In genomic region chr13:41156611-41157010, GRCh38 we compare ENCODE assay signal across 25 cellular contexts. TPM values are rescaled to one million over a fixed set of nuclear protein-coding genes. Genes with fewer than 3 reads are reported as not detected.
DNase-seq lines count a peak whose midpoint lies in the region; ATAC-seq and TF ChIP-seq lines count a peak whose summit lies in the region.
"Had no signal": no experiment of that assay in that cellular context is flagged by ENCODE, and none has a peak within 500 bp of the region (broad histone marks: within the 10 kb centered on the region; RNA-seq: fewer than 3 reads in every experiment).

No MANE protein-coding gene starts in this region.

- POLR2A ChIA-PET in MCF 10A (lab: Yijun Ruan, JAX) (interaction anchor here (0.6 to 0.7 kb wide), 2 partner anchors 10 to 97 kb away, joined by 3 read pairs; no protein-coding TSS in a partner anchor), WTC11 (lab: Charles Lee) (no interaction called here)

- BruUV-seq in MCF 10A (replicated peaks; lab: Mats Ljungman, UMichigan) (no TSS peak), mammary epithelial cell (replicated peaks; lab: Mats Ljungman, UMichigan) (no TSS peak)

- H2AFZ ChIP-seq in mammary epithelial cell (ENCODE audit: low read depth, low read length), result no peak overlapping the region

- H3K4me2 ChIP-seq in mammary epithelial cell (ENCODE audit: insufficient read depth, low read depth, low read length), result no peak overlapping the region
- H3K4me2 ChIP-seq: A549; BLaER1 treated with 17β-estradiol and CSF1 and Interleukin-3, amounts not matched to agents 10 nM and 100 nM had no signal

- H3K27ac ChIP-seq in mammary epithelial cell (ENCODE audit: insufficient read depth, low read depth, low read length), result no peak overlapping the region
- H3K27ac ChIP-seq: 22Rv1; A549; BLaER1 treated with 17β-estradiol and CSF1 and Interleukin-3, amounts not matched to agents 10 nM and 100 nM; C4-2B had no signal

- WGBS in mammary epithelial cell (ENCODE audit: low coverage, missing lambda C conversion rate), result 76% methylated on average over 2 of the region's 2 CpGs

- H3K4me3 Mint-ChIP-seq in MCF 10A (ENCODE audit: unreplicated experiment) (no peak overlapping the region), WTC11 (no peak overlapping the region)
- H3K4me3 Mint-ChIP-seq: B cell; CD4-positive, alpha-beta T cell; CD8-positive, alpha-beta T cell had no signal

- H3K4me1 ChIP-seq in mammary epithelial cell (ENCODE audit: insufficient read depth, low read length) (no peaks in the 10 kb centered on the region), HAP-1 (peaks cover 14% of the 10 kb centered on the region)
- H3K4me1 ChIP-seq: A549; BLaER1 treated with 17β-estradiol and CSF1 and Interleukin-3, amounts not matched to agents 10 nM and 100 nM had no signal

- no peaks in the 10 kb centered on the region for H3K27me3 ChIP-seq in mammary epithelial cell (ENCODE audit: insufficient read depth, low read length)
- no peaks in the 10 kb centered on the region for H3K27me3 ChIP-seq in HAP-1 (ENCODE audit: low read depth)
- H3K27me3 ChIP-seq: BLaER1 treated with 17β-estradiol and CSF1 and Interleukin-3, amounts not matched to agents 10 nM and 100 nM had no signal

- H3K9me3 Mint-ChIP-seq in MCF 10A (ENCODE audit: unreplicated experiment) (peaks cover 15% of the 10 kb centered on the region), WTC11 (peaks cover 19% of the 10 kb centered on the region)

- CTCF ChIA-PET in MCF 10A (lab: Yijun Ruan, JAX), result interaction anchor here (0.6 to 0.9 kb wide), 2 partner anchors 10 to 11 kb away, joined by 3 to 6 read pairs; no protein-coding TSS in a partner anchor
- CTCF ChIA-PET in mammary epithelial cell (lab: Charles Lee; ENCODE audit: low non-redundant PET), result no interaction called here
- CTCF ChIA-PET in WTC11 (lab: Charles Lee), result no interaction called here

- TF ChIP-seq CTCF in MCF 10A (IDR thresholded peaks at IDR 0.05; ENCODE audit: unreplicated experiment) (no peak), mammary epithelial cell (conservative IDR thresholded peaks at IDR 0.05 in 1 of 2, IDR thresholded peaks at IDR 0.05 in 1 of 2; ENCODE audit: extremely low read depth in 1 of 2, insufficient read depth in 1 of 2, low read depth in 1 of 2, low read length in 2 of 2) (no peak), WTC11 (IDR thresholded peaks at IDR 0.05) (no peak)

- intact Hi-C loops in MCF 10A (cut with micrococcal nuclease) (no loop called here), mammary epithelial cell (cut with micrococcal nuclease) (no loop called here)

- H3K27me3 Mint-ChIP-seq in MCF 10A (ENCODE audit: insufficient read depth, unreplicated experiment) (no peaks in the 10 kb centered on the region), WTC11 (ENCODE audit: low read depth) (no peaks in the 10 kb centered on the region; the same call in 1 of the 2 replicates)
- H3K27me3 Mint-ChIP-seq: B cell; CD4-positive, alpha-beta T cell had no signal

- no peaks in the 10 kb centered on the region for H3K36me3 ChIP-seq in mammary epithelial cell (ENCODE audit: insufficient read depth, low read length)
- no peaks in the 10 kb centered on the region for H3K36me3 ChIP-seq in HAP-1 (replicated peaks)

- H3K27ac Mint-ChIP-seq in MCF 10A (ENCODE audit: low read depth, unreplicated experiment) (peak overlapping the region; percentile 19), WTC11 (peak overlapping the region; percentile 70; the same call in 1 of the 2 replicates)
- H3K27ac Mint-ChIP-seq: B cell; CD4-positive, alpha-beta T cell; CD8-positive, alpha-beta T cell had no signal

- dilution Hi-C loops in mammary epithelial cell (cut with HindIII; ENCODE audit: low sequenced_read_pairs), result no loop called here

- in situ Hi-C loops in mammary epithelial cell (cut with MboI; ENCODE audit: low sequenced_read_pairs in 2 of 2) (no loop called here), HAP-1 (cut with MboI; ENCODE audit: low sequenced_read_pairs) (no loop called here)

- H3K79me2 ChIP-seq in mammary epithelial cell (ENCODE audit: insufficient read depth, low read length), result no peaks in the 10 kb centered on the region

- no peak for DNase-seq in MCF 10A (ENCODE audit: unreplicated experiment)
- DNase-seq in mammary epithelial cell, result no peak
- peak; percentile 52 to 90 for DNase-seq in HAP-1 (ENCODE audit: low spot score in 2 of 2)
- peak; percentile 97 to 99 for DNase-seq in NCI-H526 (lab: John Stamatoyannopoulos, UW)
- no peak for DNase-seq in WTC11 (ENCODE audit: low spot score)
- no peak for DNase-seq in mucosa of gallbladder (ENCODE audit: low spot score)
- DNase-seq in activated CD4-positive, alpha-beta T cell treated with anti-CD3 and anti-CD28 coated beads for 4 hours, result no peak
- DNase-seq: AML-193; CD4-positive, alpha-beta T cell; CD8-positive, alpha-beta T cell; COR-L47; DMS 273 treated with DMSO at 0.1 percent for 48 hours; DMS153; DMS53; DMS79; DND-41; EL; GDM1 had no signal

- H3K9me3 ChIP-seq in mammary epithelial cell (replicated peaks; ENCODE audit: insufficient read depth, low read length), result peaks cover 8% of the 10 kb centered on the region
- H3K9me3 ChIP-seq in HAP-1, result no peaks in the 10 kb centered on the region

- no peaks in the 10 kb centered on the region for H3K36me3 Mint-ChIP-seq in MCF 10A (ENCODE audit: insufficient read depth, unreplicated experiment)
- peaks cover 15% of the 10 kb centered on the region for H3K36me3 Mint-ChIP-seq in WTC11

- H4K20me1 ChIP-seq in mammary epithelial cell (ENCODE audit: insufficient read depth, low read length), result no peaks in the 10 kb centered on the region
- H4K20me1 ChIP-seq: BLaER1 treated with 17β-estradiol and CSF1 and Interleukin-3, amounts not matched to agents 10 nM and 100 nM had no signal

- H3K4me1 Mint-ChIP-seq in MCF 10A (ENCODE audit: insufficient read depth, unreplicated experiment) (no peaks in the 10 kb centered on the region), WTC11 (peaks cover 65% of the 10 kb centered on the region)
- H3K4me1 Mint-ChIP-seq: B cell had no signal

- ATAC-seq in WTC11 (no peak), GM21717 (IDR thresholded peaks at IDR 0.05; ENCODE audit: unreplicated experiment) (no peak)
- ATAC-seq: A549; CD8-positive, alpha-beta T cell; GM12878 had no signal

- H3K9ac ChIP-seq in mammary epithelial cell (ENCODE audit: insufficient read depth, low read length), result no peak overlapping the region
- H3K9ac ChIP-seq: BLaER1 treated with 17β-estradiol and CSF1 and Interleukin-3, amounts not matched to agents 10 nM and 100 nM had no signal

- H3K4me3 ChIP-seq in mammary epithelial cell (replicated peaks in 1 of 3; ENCODE audit: insufficient read depth in 1 of 3, low read depth in 2 of 3, low read length in 3 of 3) (no peak overlapping the region), HAP-1 (no peak overlapping the region)
- H3K4me3 ChIP-seq: A549; BLaER1 treated with 17β-estradiol and CSF1 and Interleukin-3, amounts not matched to agents 10 nM and 100 nM; GM12878 had no signal

TF ChIP-seq in WTC11, 78 proteins besides CTCF, POLR2A, EP300 and RAD21:
- TF ChIP-seq MYBL2 (CRISPR knock-in tag; IDR thresholded peaks at IDR 0.05) (no peak), ERG (CRISPR knock-in tag; IDR thresholded peaks at IDR 0.05) (no peak), TCF7 (CRISPR knock-in tag; IDR thresholded peaks at IDR 0.05; ENCODE audit: low read depth) (no peak), ZSCAN18 (CRISPR knock-in tag; IDR thresholded peaks at IDR 0.05) (no peak)

RNA-seq across cellular contexts. Expression of gene KBTBD6, which starts 24.0 kb away (rescaled TPM):
- total RNA-seq in MCF 10A (2022), result 8.1 and 8.2 TPM in 2 replicates
- total RNA-seq in mammary epithelial cell, result 10 to 100 TPM in 1 of 2 donors, 1 to 10 TPM in 1; 8.2 to 11.2 TPM
- 6.9 TPM for polyA plus RNA-seq in mammary epithelial cell
- 30.0 TPM for polyA minus RNA-seq in mammary epithelial cell
- total RNA-seq in WTC11 (2021), result 9.2 to 10.3 TPM (median 10.2 TPM) in 3 replicates
- total RNA-seq in mucosa of gallbladder, result 6.8 TPM

RNA-seq across cellular contexts. Expression of gene KBTBD7, which starts 37.8 kb away (rescaled TPM):
- total RNA-seq in MCF 10A (2022), result 1.4 and 1.8 TPM in 2 replicates
- 1 to 10 TPM; 4.3 to 7.2 TPM for total RNA-seq in mammary epithelial cell
- polyA plus RNA-seq in mammary epithelial cell, result 4.1 TPM
- 2.5 TPM for polyA minus RNA-seq in mammary epithelial cell
- 15.7 to 18.9 TPM (median 18.6 TPM) in 3 replicates for total RNA-seq in WTC11 (2021)
- total RNA-seq in mucosa of gallbladder, result 11.3 TPM

Comparison
In these comparisons a context has a peak if more than half of its experiments do, and no peak if none do; other contexts are left out.
1. DNase-seq: peak in HAP-1 (2 of 2) and NCI-H526 (2 of 2); none in MCF 10A (single experiment), mammary epithelial cell (single experiment), WTC11 (single experiment), mucosa of gallbladder (single experiment) and activated CD4-positive, alpha-beta T cell treated with anti-CD3 and anti-CD28 coated beads for 4 hours (0 of 2).